ENCODE assay signal across 29 cellular contexts in the genomic region with DNA sequence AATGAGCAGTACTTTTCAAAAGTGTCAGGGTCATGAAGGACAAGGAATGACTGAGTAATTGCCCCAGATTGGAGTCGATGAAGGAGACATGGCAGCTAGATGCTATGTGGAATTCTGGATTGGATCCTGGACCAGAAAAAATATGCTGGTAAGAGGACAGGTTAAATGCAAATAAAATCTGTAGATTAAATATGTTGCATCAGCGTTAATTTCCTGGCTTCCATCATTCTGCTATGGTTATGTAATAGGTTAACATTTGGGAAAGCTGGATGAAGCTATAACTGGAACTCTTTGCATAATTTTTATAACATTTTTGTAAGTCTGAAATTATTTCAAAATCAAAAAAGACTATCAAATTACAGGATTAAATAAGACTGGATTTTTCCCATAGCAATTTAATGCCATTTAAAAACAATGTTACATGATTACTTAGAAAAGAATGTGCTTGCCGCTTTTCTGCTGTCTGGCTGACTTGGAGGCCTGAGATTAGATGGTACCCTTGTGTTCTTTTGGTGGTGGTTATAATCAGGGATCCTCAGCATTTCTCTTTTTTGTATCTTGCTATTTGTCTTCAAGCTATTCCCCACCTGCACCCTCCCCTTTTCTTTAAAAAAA.
A peak's percentile ranks its signal among the peaks of the same experiment; 100 is the strongest.
DNase-seq lines count a peak whose midpoint lies in the region; ATAC-seq, FAIRE-seq and TF ChIP-seq lines count a peak whose summit lies in the region.
"Had no signal": no experiment of that assay in that cellular context is flagged by ENCODE, and none has a peak within 500 bp of the region (broad histone marks: within the 10 kb centered on the region; RNA-seq: fewer than 3 reads in every experiment).

No MANE protein-coding gene starts in this region.

- CTCF ChIA-PET in K562 (lab: Yijun Ruan, JAX; ENCODE audit: low intra/inter-chr PET ratio): no interaction called here

- no peak overlapping the region for H3K27ac ChIP-seq in K562 (ENCODE audit: extremely low read depth, low read depth, low read length)
- H3K27ac ChIP-seq: left lung, pancreas, SJCRH30, suprapubic skin, upper lobe of left lung had no signal

- TF ChIP-seq CTCF in AG10803 (conservative IDR thresholded peaks at IDR 0.05; ENCODE audit: low read length): no peak
- TF ChIP-seq CTCF in K562 (IDR thresholded peaks at IDR 0.05 in 2 of 3, conservative IDR thresholded peaks at IDR 0.05 in 1 of 3; ENCODE audit: insufficient read depth in 2 of 3, low read depth in 1 of 3, low read length in 3 of 3): no peak
- TF ChIP-seq CTCF in fibroblast of the aortic adventitia (IDR thresholded peaks at IDR 0.05; ENCODE audit: insufficient read depth, low read length): no peak

- no peak overlapping the region for H3K4me2 ChIP-seq in K562 (ENCODE audit: insufficient read depth, low read length)

- H3K9me3 ChIP-seq in K562 (replicated peaks; ENCODE audit: control insufficient read depth, insufficient read depth, low read depth, low read length): no peaks in the 10 kb centered on the region
- H3K9me3 ChIP-seq: left lung, pancreas, SJCRH30, suprapubic skin, upper lobe of left lung had no signal

- POLR2A ChIA-PET in K562 (lab: Yijun Ruan, JAX): interaction anchor here (0.8 to 1.9 kb wide), 3 partner anchors 8 to 84 kb away, joined by 3 to 7 read pairs (median 3); no protein-coding TSS in a partner anchor

- DNase-seq in AG10803 (ENCODE audit: low read depth) (peak; percentile 52), HS-27A (ENCODE audit: low read depth) (peak; percentile 11), K562 (ENCODE audit: extremely low read depth in 1 of 4, low spot score in 3 of 4) (no peak), fibroblast of the aortic adventitia (ENCODE audit: low read depth) (peak; percentile 53), Right ventricle myocardium inferior (ENCODE audit: missing footprints) (no peak), NCI-H510A treated with DMSO at 0.1 percent for 48 hours (lab: John Stamatoyannopoulos, UW) (no peak), middle frontal gyrus (ENCODE audit: extremely low spot score, low spot score) (no peak)
- DNase-seq in activated CD4-positive, alpha-beta T cell treated with anti-CD3 and anti-CD28 coated beads for 48 hours: no peak
- DNase-seq: activated B cell treated with CpG ODN at 0.5 μM for 24 hours; activated CD4-positive, alpha-beta T cell treated with anti-CD3 and anti-CD28 coated beads, Interleukin-2, amount 50 U/mL, for 1 hour; activated effector memory CD4-positive, alpha-beta T cell treated with anti-CD3 and anti-CD28 coated beads, Interleukin-2, amount 50 U/mL, for 16 hours; activated T-cell treated with anti-CD3 and anti-CD28 coated beads, Interleukin-2, amount 50 U/mL, for 24 hours; aorta; GDM1; glutamatergic neuron; H9; left lung; NCI-H1092 treated with DMSO at 0.1 percent for 48 hours; NCI-H187; NCI-H2171; pancreas; retina; SJCRH30; small intestine; stimulated activated naive CD4-positive, alpha-beta T cell; upper lobe of left lung had no signal

- no peak overlapping the region for H2AFZ ChIP-seq in K562 (ENCODE audit: low read depth, low read length)

- no peak overlapping the region for H3K9ac ChIP-seq in K562 (ENCODE audit: insufficient read depth in 1 of 2, low read depth in 2 of 2, low read length in 2 of 2)

- no peak for TF ChIP-seq EP300 in K562 (IDR thresholded peaks at IDR 0.05; ENCODE audit: low read length)

- 55% methylated on average over 3 of the region's 3 CpGs for WGBS in K562 (ENCODE audit: insufficient coverage, low coverage, missing lambda C conversion rate)

- no peak for TF ChIP-seq POLR2A in K562 (conservative IDR thresholded peaks at IDR 0.05)

- ATAC-seq in K562 (no peak), Right ventricle myocardium inferior (no peak)
- ATAC-seq: left lung, pancreas had no signal

- intact Hi-C loops in K562 (cut with micrococcal nuclease) (no loop called here), Right ventricle myocardium inferior (cut with DNase I) (no loop called here)

- H3K9me1 ChIP-seq in K562 (ENCODE audit: control insufficient read depth, insufficient read depth, low read length): no peaks in the 10 kb centered on the region

- TF ChIP-seq RAD21 in K562 (CRISPR knock-in tag; conservative IDR thresholded peaks at IDR 0.05 in 1 of 2, IDR thresholded peaks at IDR 0.05 in 1 of 2): no peak

- peaks cover 0 to 9% of the 10 kb centered on the region in 2 experiments; a peak in 2 of 5 replicates for H3K4me1 ChIP-seq in K562 (replicated peaks in 1 of 2; ENCODE audit: control insufficient read depth in 2 of 2, insufficient read depth in 2 of 2, low read length in 2 of 2)
- H3K4me1 ChIP-seq: left lung, pancreas, SJCRH30, suprapubic skin had no signal

- BruUV-seq in K562 (replicated peaks; lab: Mats Ljungman, UMichigan): no TSS peak

- in situ Hi-C loops in K562 (cut with MboI): no loop called here

- H3K4me3 ChIP-seq in AG10803 (ENCODE audit: low read length) (no peak overlapping the region), K562 (no peak overlapping the region), fibroblast of the aortic adventitia (ENCODE audit: low read depth, low read length) (no peak overlapping the region)
- H3K4me3 ChIP-seq: left lung, pancreas, SJCRH30, suprapubic skin, upper lobe of left lung had no signal

- H4K20me1 ChIP-seq in K562 (replicated peaks; ENCODE audit: control insufficient read depth, insufficient read depth, low read length): no peaks in the 10 kb centered on the region

- no peaks in the 10 kb centered on the region for H3K27me3 ChIP-seq in K562 (ENCODE audit: control insufficient read depth in 2 of 2, insufficient read depth in 2 of 2, low read length in 2 of 2)
- H3K27me3 ChIP-seq: left lung, pancreas, SJCRH30, suprapubic skin, upper lobe of left lung had no signal

- peak; percentile 56 for FAIRE-seq in K562 (lab: Jason Lieb, UNC)
- FAIRE-seq: endothelial cell of umbilical vein, islet of Langerhans, pancreas, small intestine had no signal

- no peaks in the 10 kb centered on the region for H3K79me2 ChIP-seq in K562 (ENCODE audit: control insufficient read depth, insufficient read depth, low read length)

- H3K36me3 ChIP-seq in K562 (ENCODE audit: control insufficient read depth, insufficient read depth, low read length): peaks cover 4% of the 10 kb centered on the region; the same call in 1 of the 3 replicates
- H3K36me3 ChIP-seq: pancreas, SJCRH30 had no signal

TF ChIP-seq in K562, 482 proteins besides CTCF, POLR2A, EP300 and RAD21:
- TF ChIP-seq MAFG (tag; conservative IDR thresholded peaks at IDR 0.05) (peak; percentile 50), FOXJ3 (CRISPR knock-in tag; IDR thresholded peaks at IDR 0.05) (no peak), C11orf30 (IDR thresholded peaks at IDR 0.05; ENCODE audit: low read depth) (peak; percentile 51; the same call in 1 of the 2 replicates), MAFF (IDR thresholded peaks at IDR 0.05; ENCODE audit: low read length) (peak; percentile 22; the same call in 1 of the 2 replicates), ZNF316 (IDR thresholded peaks at IDR 0.05) (peak; percentile 76)
- TF ChIP-seq, protein P1, sequence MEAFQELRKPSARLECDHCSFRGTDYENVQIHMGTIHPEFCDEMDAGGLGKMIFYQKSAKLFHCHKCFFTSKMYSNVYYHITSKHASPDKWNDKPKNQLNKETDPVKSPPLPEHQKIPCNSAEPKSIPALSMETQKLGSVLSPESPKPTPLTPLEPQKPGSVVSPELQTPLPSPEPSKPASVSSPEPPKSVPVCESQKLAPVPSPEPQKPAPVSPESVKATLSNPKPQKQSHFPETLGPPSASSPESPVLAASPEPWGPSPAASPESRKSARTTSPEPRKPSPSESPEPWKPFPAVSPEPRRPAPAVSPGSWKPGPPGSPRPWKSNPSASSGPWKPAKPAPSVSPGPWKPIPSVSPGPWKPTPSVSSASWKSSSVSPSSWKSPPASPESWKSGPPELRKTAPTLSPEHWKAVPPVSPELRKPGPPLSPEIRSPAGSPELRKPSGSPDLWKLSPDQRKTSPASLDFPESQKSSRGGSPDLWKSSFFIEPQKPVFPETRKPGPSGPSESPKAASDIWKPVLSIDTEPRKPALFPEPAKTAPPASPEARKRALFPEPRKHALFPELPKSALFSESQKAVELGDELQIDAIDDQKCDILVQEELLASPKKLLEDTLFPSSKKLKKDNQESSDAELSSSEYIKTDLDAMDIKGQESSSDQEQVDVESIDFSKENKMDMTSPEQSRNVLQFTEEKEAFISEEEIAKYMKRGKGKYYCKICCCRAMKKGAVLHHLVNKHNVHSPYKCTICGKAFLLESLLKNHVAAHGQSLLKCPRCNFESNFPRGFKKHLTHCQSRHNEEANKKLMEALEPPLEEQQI (IDR thresholded peaks at IDR 0.05): no peak

Comparison
In these comparisons a context has a peak if more than half of its experiments do, and no peak if none do; other contexts are left out.
1. DNase-seq: peak in AG10803 (single experiment), HS-27A (single experiment) and fibroblast of the aortic adventitia (single experiment); none in K562 (0 of 4), Right ventricle myocardium inferior (single experiment), activated CD4-positive, alpha-beta T cell treated with anti-CD3 and anti-CD28 coated beads for 48 hours (single experiment), NCI-H510A treated with DMSO at 0.1 percent for 48 hours (single experiment) and middle frontal gyrus (single experiment).